ENCODE assay signal across 1 cellular context in genomic region chr1:21324368-21325137, GRCh38.
TF ChIP-seq lines count a peak whose summit lies in the region.

No MANE protein-coding gene starts in this region.

TF ChIP-seq in WTC11, 78 proteins besides CTCF, POLR2A, EP300 and RAD21 (continued from another document):
- TF ChIP-seq, protein P1, sequence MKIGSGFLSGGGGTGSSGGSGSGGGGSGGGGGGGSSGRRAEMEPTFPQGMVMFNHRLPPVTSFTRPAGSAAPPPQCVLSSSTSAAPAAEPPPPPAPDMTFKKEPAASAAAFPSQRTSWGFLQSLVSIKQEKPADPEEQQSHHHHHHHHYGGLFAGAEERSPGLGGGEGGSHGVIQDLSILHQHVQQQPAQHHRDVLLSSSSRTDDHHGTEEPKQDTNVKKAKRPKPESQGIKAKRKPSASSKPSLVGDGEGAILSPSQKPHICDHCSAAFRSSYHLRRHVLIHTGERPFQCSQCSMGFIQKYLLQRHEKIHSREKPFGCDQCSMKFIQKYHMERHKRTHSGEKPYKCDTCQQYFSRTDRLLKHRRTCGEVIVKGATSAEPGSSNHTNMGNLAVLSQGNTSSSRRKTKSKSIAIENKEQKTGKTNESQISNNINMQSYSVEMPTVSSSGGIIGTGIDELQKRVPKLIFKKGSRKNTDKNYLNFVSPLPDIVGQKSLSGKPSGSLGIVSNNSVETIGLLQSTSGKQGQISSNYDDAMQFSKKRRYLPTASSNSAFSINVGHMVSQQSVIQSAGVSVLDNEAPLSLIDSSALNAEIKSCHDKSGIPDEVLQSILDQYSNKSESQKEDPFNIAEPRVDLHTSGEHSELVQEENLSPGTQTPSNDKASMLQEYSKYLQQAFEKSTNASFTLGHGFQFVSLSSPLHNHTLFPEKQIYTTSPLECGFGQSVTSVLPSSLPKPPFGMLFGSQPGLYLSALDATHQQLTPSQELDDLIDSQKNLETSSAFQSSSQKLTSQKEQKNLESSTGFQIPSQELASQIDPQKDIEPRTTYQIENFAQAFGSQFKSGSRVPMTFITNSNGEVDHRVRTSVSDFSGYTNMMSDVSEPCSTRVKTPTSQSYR (CRISPR knock-in tag; IDR thresholded peaks at IDR 0.05), result no peak
- TF ChIP-seq ATF2 (CRISPR knock-in tag; IDR thresholded peaks at IDR 0.05; ENCODE audit: borderline replicate concordance, low read depth) (no peak), ATF6 (CRISPR knock-in tag; IDR thresholded peaks at IDR 0.05) (no peak), SMAD3 (CRISPR knock-in tag; IDR thresholded peaks at IDR 0.05; ENCODE audit: borderline replicate concordance) (no peak), ZNF416 (CRISPR knock-in tag; IDR thresholded peaks at IDR 0.05) (no peak), FOXK1 (CRISPR knock-in tag; IDR thresholded peaks at IDR 0.05) (no peak), NR2C2 (CRISPR knock-in tag; IDR thresholded peaks at IDR 0.05) (no peak), GRHL2 (CRISPR knock-in tag; IDR thresholded peaks at IDR 0.05; ENCODE audit: insufficient replicate concordance, severe bottlenecking) (no peak), ZSCAN18 (CRISPR knock-in tag; IDR thresholded peaks at IDR 0.05) (no peak), ELF4 (CRISPR knock-in tag; IDR thresholded peaks at IDR 0.05; ENCODE audit: low read depth) (no peak), ETV6 (CRISPR knock-in tag; IDR thresholded peaks at IDR 0.05) (no peak)
